ENCODE assay signal across 8 cellular contexts in genomic region chr11:65113361-65113756, GRCh38. TPM values are rescaled to one million over a fixed set of nuclear protein-coding genes. Genes with fewer than 3 reads are reported as not detected.
A peak's percentile ranks its signal among the peaks of the same experiment; 100 is the strongest.
DNase-seq lines count a peak whose midpoint lies in the region; FAIRE-seq and TF ChIP-seq lines count a peak whose summit lies in the region.

No MANE protein-coding gene starts in this region.

- H4K8ac ChIP-seq in mesendoderm (ENCODE audit: low read depth, low read length) = no peak overlapping the region

- TF ChIP-seq POLR2A in lower leg skin (IDR thresholded peaks at IDR 0.05) = no peak

- no CpG with 5 or more reads among the region's 14 CpGs for WGBS in mesendoderm (ENCODE audit: extremely low coverage, insufficient coverage, low lambda C conversion rate)
- WGBS in lower leg skin, 2 donors = 9 to 12% methylated on average over 14 of the region's 14 CpGs

- peak overlapping the region; percentile 82 for H3K4me3 Mint-ChIP-seq in astrocyte (ENCODE audit: unreplicated experiment)

- H3K4ac ChIP-seq in mesendoderm (ENCODE audit: low read depth, low read length) = no peak overlapping the region

- peak overlapping the region; percentile 96 for H3K4me2 ChIP-seq in astrocyte (ENCODE audit: low read length)
- no peak overlapping the region for H3K4me2 ChIP-seq in mesendoderm (ENCODE audit: low read length)

- peaks cover 8% of the 10 kb centered on the region for H3K36me3 Mint-ChIP-seq in astrocyte (ENCODE audit: low read depth, unreplicated experiment)

- no peak overlapping the region for H3K18ac ChIP-seq in mesendoderm (ENCODE audit: low read length)

- H3K27ac ChIP-seq in ACC112 (ENCODE audit: low read depth, low read length) = no peak overlapping the region
- no peak overlapping the region for H3K27ac ChIP-seq in astrocyte (ENCODE audit: low read depth, low read length)
- H3K27ac ChIP-seq in mesendoderm (ENCODE audit: low read depth, low read length) = no peak overlapping the region

- no peak overlapping the region for H4K5ac ChIP-seq in mesendoderm (ENCODE audit: low read length)

- H3K27me3 ChIP-seq in ACC112 (ENCODE audit: insufficient read depth, low read length) = no peaks in the 10 kb centered on the region
- no peaks in the 10 kb centered on the region for H3K27me3 ChIP-seq in HAP-1 (ENCODE audit: low read depth)
- no peaks in the 10 kb centered on the region for H3K27me3 ChIP-seq in astrocyte (ENCODE audit: insufficient read depth, low read length)
- H3K27me3 ChIP-seq in mesendoderm (ENCODE audit: insufficient read depth, low read length, poor library complexity) = no peaks in the 10 kb centered on the region

- no peak overlapping the region for H2BK15ac ChIP-seq in mesendoderm (replicated peaks; ENCODE audit: low read depth)

- peak overlapping the region; percentile 49 for H3K56ac ChIP-seq in mesendoderm (ENCODE audit: low read length)

- no peak for FAIRE-seq in astrocyte (lab: Jason Lieb, UNC)

- H2AFZ ChIP-seq in ACC112 (ENCODE audit: low read length, unreplicated experiment) (no peak overlapping the region), astrocyte (ENCODE audit: low read depth, low read length) (no peak overlapping the region)

- no peak overlapping the region for H3K23ac ChIP-seq in mesendoderm (ENCODE audit: low read length)

- peaks cover 6% of the 10 kb centered on the region for H3K4me1 Mint-ChIP-seq in astrocyte (ENCODE audit: low read depth, unreplicated experiment)

- H2BK5ac ChIP-seq in mesendoderm (ENCODE audit: low read length) = no peak overlapping the region

- intact Hi-C loops in lower leg skin (cut with DNase I; ENCODE audit: low total_unique reads) = loop anchor here (5.0 kb wide), 1 partner anchor 266 kb away; no protein-coding TSS in a partner anchor

- 0 out of 2 replicates have a peak overlapping the region, but pooled peaks have one; percentile 63 for H3K4me3 ChIP-seq in ACC112 (ENCODE audit: low read depth, low read length)
- peak overlapping the region; percentile 75 for H3K4me3 ChIP-seq in HAP-1
- H3K4me3 ChIP-seq in astrocyte (ENCODE audit: insufficient read depth, low read depth, low read length) = no peak overlapping the region
- H3K4me3 ChIP-seq in mesendoderm (ENCODE audit: low read length) = no peak overlapping the region
- H3K4me3 ChIP-seq in lower leg skin (ENCODE audit: low read depth, poor library complexity, severe bottlenecking) = no peak overlapping the region

- no peaks in the 10 kb centered on the region for H3K9me3 Mint-ChIP-seq in astrocyte (ENCODE audit: unreplicated experiment)

- no peak overlapping the region for H2BK120ac ChIP-seq in mesendoderm (ENCODE audit: low read depth, low read length)

- no peak for TF ChIP-seq CTCF in astrocyte (IDR thresholded peaks at IDR 0.05; ENCODE audit: insufficient read depth, low read depth, low read length)
- no peak for TF ChIP-seq CTCF in lower leg skin (IDR thresholded peaks at IDR 0.05)

- peaks cover 12% of the 10 kb centered on the region for H3K4me1 ChIP-seq in ACC112 (ENCODE audit: control insufficient read depth, insufficient read depth, low read length, unreplicated experiment)
- H3K4me1 ChIP-seq in HAP-1 = peaks cover 25% of the 10 kb centered on the region
- peaks cover 34% of the 10 kb centered on the region for H3K4me1 ChIP-seq in astrocyte (ENCODE audit: insufficient read depth, low read length)
- peaks cover 3% of the 10 kb centered on the region for H3K4me1 ChIP-seq in mesendoderm (ENCODE audit: control insufficient read depth, low read depth, low read length)

- peak overlapping the region; percentile 67 for H3K27ac Mint-ChIP-seq in astrocyte (ENCODE audit: unreplicated experiment)

- H4K20me1 ChIP-seq in astrocyte (ENCODE audit: insufficient read depth, low read length) = peaks cover 22% of the 10 kb centered on the region

- peaks cover 8% of the 10 kb centered on the region for H3K79me1 ChIP-seq in mesendoderm (ENCODE audit: low read length)

- H3K27me3 Mint-ChIP-seq in astrocyte (ENCODE audit: low read depth, unreplicated experiment) = no peaks in the 10 kb centered on the region

- in situ Hi-C loops in HAP-1 (cut with MboI; ENCODE audit: low sequenced_read_pairs) = loop anchor here (10.0 to 25.0 kb wide), 2 partner anchors 269 to 851 kb away; partner anchors contain the start of genes CDC42BPG and PLCB3

- H3K36me3 ChIP-seq in ACC112 (ENCODE audit: insufficient read depth, low read length) = no peaks in the 10 kb centered on the region
- H3K36me3 ChIP-seq in HAP-1 (replicated peaks) = peaks cover 38% of the 10 kb centered on the region
- no peaks in the 10 kb centered on the region for H3K36me3 ChIP-seq in astrocyte (ENCODE audit: insufficient read depth, low read length)
- no peaks in the 10 kb centered on the region for H3K36me3 ChIP-seq in mesendoderm (ENCODE audit: control insufficient read depth, insufficient read depth, low read length)

- H3K9ac ChIP-seq in astrocyte (ENCODE audit: low read length) = peak overlapping the region; percentile 74
- H3K9ac ChIP-seq in mesendoderm (ENCODE audit: low read length) = peak overlapping the region; percentile 34

- DNase-seq in HAP-1 (ENCODE audit: low spot score in 2 of 2) (peak in 1 of 2 experiments; percentile 62), astrocyte (ENCODE audit: low read depth) (no peak), mesendoderm (no peak), NCI-H2107 (lab: John Stamatoyannopoulos, UW) (no peak), lower leg skin (ENCODE audit: low spot score in 2 of 2) (no peak), 8988T (no peak)
- DNase-seq in stimulated activated CD4-positive, alpha-beta T cell treated with anti-CD3 and anti-CD28 coated beads, Interleukin-4, amount 100 ng/mL, for 1 hour = no peak

- H3K9me3 ChIP-seq in HAP-1 (no peaks in the 10 kb centered on the region), astrocyte (ENCODE audit: insufficient read depth, low read depth, low read length) (no peaks in the 10 kb centered on the region)

- H3K79me2 ChIP-seq in ACC112 (ENCODE audit: control insufficient read depth, insufficient read depth, low read length, unreplicated experiment) (peaks cover 13% of the 10 kb centered on the region), astrocyte (ENCODE audit: insufficient read depth, low read length) (peaks cover 23% of the 10 kb centered on the region), mesendoderm (ENCODE audit: control insufficient read depth, insufficient read depth, low read length) (peaks cover 6% of the 10 kb centered on the region)

- no peak overlapping the region for H2AK5ac ChIP-seq in mesendoderm (ENCODE audit: low read length)

RNA-seq across cellular contexts. Expression of gene TM7SF2, which starts 1.7 kb away (rescaled TPM):
- total RNA-seq in astrocyte (18.0 and 23.9 TPM in 2 replicates), lower leg skin (100 to 1,000 TPM; 118 to 374 (median 160) TPM)
- 24.5 TPM for polyA plus RNA-seq in mesendoderm (2013, experiment 1 of 2)
- polyA plus RNA-seq in mesendoderm (2013, experiment 2 of 2) = 25.2 TPM

RNA-seq across cellular contexts. Expression of gene ZNHIT2, which starts 4.1 kb away (rescaled TPM):
- total RNA-seq in astrocyte (8.1 and 10.0 TPM in 2 replicates), lower leg skin (10 to 100 TPM; 10.7 to 24.9 (median 17.7) TPM)
- 9.7 TPM for polyA plus RNA-seq in mesendoderm (2013, experiment 1 of 2)
- 9.3 TPM for polyA plus RNA-seq in mesendoderm (2013, experiment 2 of 2)

RNA-seq across cellular contexts. Expression of gene FAU, which starts 8.6 kb away (rescaled TPM):
- total RNA-seq in astrocyte = 670 and 694 TPM in 2 replicates
- polyA plus RNA-seq in mesendoderm (2013, experiment 1 of 2) = 1,392 TPM
- 1,437 TPM for polyA plus RNA-seq in mesendoderm (2013, experiment 2 of 2)
- 1,000 to 10,000 TPM in 2 of 4 donors, 100 to 1,000 TPM in 2; 574 to 1,562 (median 887) TPM for total RNA-seq in lower leg skin

RNA-seq across cellular contexts. Expression of gene MRPL49, which starts 8.8 kb away (rescaled TPM):
- total RNA-seq in astrocyte (42.6 and 45.1 TPM in 2 replicates), lower leg skin (100 to 1,000 TPM in 1 of 4 donors, 10 to 100 TPM in 3; 61.0 to 107 (median 82.4) TPM)
- 45.4 TPM for polyA plus RNA-seq in mesendoderm (2013, experiment 1 of 2)
- polyA plus RNA-seq in mesendoderm (2013, experiment 2 of 2) = 44.1 TPM

RNA-seq across cellular contexts. Expression of gene VPS51, which starts 17.3 kb away (rescaled TPM):
- total RNA-seq in astrocyte (40.0 and 41.4 TPM in 2 replicates), lower leg skin (100 to 1,000 TPM; 373 to 932 (median 648) TPM)
- polyA plus RNA-seq in mesendoderm (2013, experiment 1 of 2) = 48.2 TPM
- 46.6 TPM for polyA plus RNA-seq in mesendoderm (2013, experiment 2 of 2)

Comparison
In these comparisons a context has a peak if more than half of its experiments do, and no peak if none do; other contexts are left out.
1. H3K4me3 ChIP-seq: peak in ACC112 (single experiment) and HAP-1 (single experiment); none in astrocyte (single experiment), mesendoderm (single experiment) and lower leg skin (single experiment).